In the genomic region with DNA sequence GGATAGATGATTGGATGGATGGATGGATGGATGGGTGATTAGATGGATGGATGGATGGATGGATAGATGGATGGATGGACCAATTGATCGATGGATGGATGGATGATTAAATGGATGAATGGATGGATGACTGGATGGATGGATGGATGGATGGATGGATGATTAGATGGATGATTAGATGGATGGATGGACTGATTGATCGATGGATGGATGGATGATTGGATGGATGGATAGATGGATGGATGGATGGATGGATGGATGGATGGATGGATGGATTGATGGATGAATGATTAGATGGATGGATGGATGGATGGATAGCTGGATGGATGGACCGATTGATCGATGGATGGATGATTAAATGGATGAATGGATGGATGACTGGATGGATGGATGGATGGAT, we compare ENCODE assay signal across 2 cellular contexts. TPM values are rescaled to one million over a fixed set of nuclear protein-coding genes. Genes with fewer than 3 reads are reported as not detected.
"Had no signal": no experiment of that assay in that cellular context is flagged by ENCODE, and none has a peak within 500 bp of the region (broad histone marks: within the 10 kb centered on the region; RNA-seq: fewer than 3 reads in every experiment).

No MANE protein-coding gene starts in this region.

RNA-seq across cellular contexts. Expression of a gene that starts 43.7 kb away (rescaled TPM):
- total RNA-seq: G401, GM12878 had no signal

RNA-seq across cellular contexts. Expression of a gene that starts 47.9 kb away (rescaled TPM):
- total RNA-seq: G401, GM12878 had no signal
- polyA plus RNA-seq: GM12878 had no signal
